ENCODE assay signal across 21 cellular contexts in genomic region chr1:177309884-177310283, GRCh38.
"Had no signal": no experiment of that assay in that cellular context is flagged by ENCODE, and none has a peak within 500 bp of the region (broad histone marks: within the 10 kb centered on the region; RNA-seq: fewer than 3 reads in every experiment).

No MANE protein-coding gene starts in this region.

- H3K36me3 ChIP-seq: ascending aorta had no signal

- H3K9me3 ChIP-seq: ascending aorta had no signal

- H3K27ac Mint-ChIP-seq: activated CD4-positive, alpha-beta memory T cell treated with anti-CD3 and anti-CD28 coated beads, Interleukin-2, amount 10 ng/mL, durations not matched to agents 7 days and 5 days; activated CD4-positive, alpha-beta T cell treated with anti-CD3 and anti-CD28 coated beads for 36 hours; activated naive CD4-positive, alpha-beta T cell treated with anti-CD3 and anti-CD28 coated beads, Interleukin-2, amount 50 U/mL, for 24 hours; activated T-cell treated with anti-CD3 and anti-CD28 coated beads, Interleukin-2, amount 50 U/mL, for 72 hours; activated T-helper 2 cell treated with anti-CD3 and anti-CD28 coated beads, Interferon-gamma antibody, Interleukin-2, Interleukin-4, amounts not matched to agents 10 μg/mL and 5 μg/mL and 100 μg/mL, durations not matched to agents 14 hours and 24 hours and 36 hours; T-helper 1 cell treated with Interleukin-12 subunit alpha and Interleukin-12 subunit beta and Interleukin-4 antibody, amounts not matched to agents 30 μg/mL and 1 μg/mL, for 36 hours had no signal

- H3K27ac ChIP-seq: ascending aorta, VCaP had no signal

- H3K4me1 Mint-ChIP-seq: activated CD4-positive, alpha-beta memory T cell treated with anti-CD3 and anti-CD28 coated beads, Interleukin-2, amount 10 ng/mL, durations not matched to agents 7 days and 5 days; activated CD4-positive, alpha-beta T cell treated with anti-CD3 and anti-CD28 coated beads for 36 hours; activated naive CD4-positive, alpha-beta T cell treated with anti-CD3 and anti-CD28 coated beads, Interleukin-2, amount 50 U/mL, for 24 hours had no signal

- DNase-seq: activated CD4-positive, alpha-beta memory T cell treated with anti-CD3 and anti-CD28 coated beads, Interleukin-2, amount 10 ng/mL, durations not matched to agents 7 days and 5 days; activated CD4-positive, alpha-beta T cell treated with anti-CD3 and anti-CD28 coated beads for 36 hours; activated CD4-positive, alpha-beta T cell treated with anti-CD3 and anti-CD28 coated beads, Interleukin-2, amount 50 U/mL, for 1 hour; activated T-cell treated with anti-CD3 and anti-CD28 coated beads for 4 hours; activated T-cell treated with anti-CD3 and anti-CD28 coated beads, Interleukin-2, amount 50 U/mL, for 72 hours; Karpas-422; MM.1S; NCI-H1105; NCI-H1436; NCI-H1694 treated with DMSO at 0.1 percent for 48 hours; NCI-H2029 treated with DMSO at 0.1 percent for 48 hours; NCI-H446; NCI-H524; SHP77 treated with DMSO at 0.1 percent for 48 hours; T-helper 9 cell had no signal

- H3K27me3 ChIP-seq: ascending aorta had no signal

- H3K27me3 Mint-ChIP-seq: activated CD4-positive, alpha-beta memory T cell treated with anti-CD3 and anti-CD28 coated beads, Interleukin-2, amount 10 ng/mL, durations not matched to agents 7 days and 5 days; activated naive CD4-positive, alpha-beta T cell treated with anti-CD3 and anti-CD28 coated beads, Interleukin-2, amount 50 U/mL, for 24 hours had no signal

- H3K9me3 Mint-ChIP-seq: activated CD4-positive, alpha-beta memory T cell treated with anti-CD3 and anti-CD28 coated beads, Interleukin-2, amount 10 ng/mL, durations not matched to agents 7 days and 5 days; activated T-helper 2 cell treated with anti-CD3 and anti-CD28 coated beads, Interferon-gamma antibody, Interleukin-2, Interleukin-4, amounts not matched to agents 10 μg/mL and 5 μg/mL and 100 μg/mL, durations not matched to agents 14 hours and 24 hours and 36 hours; brain; T-helper 1 cell treated with Interleukin-12 subunit alpha and Interleukin-12 subunit beta and Interleukin-4 antibody, amounts not matched to agents 30 μg/mL and 1 μg/mL, for 36 hours had no signal

- H3K4me1 ChIP-seq: ascending aorta had no signal

- ATAC-seq: activated CD4-positive, alpha-beta T cell treated with anti-CD3 and anti-CD28 coated beads for 36 hours; activated T-cell treated with anti-CD3 and anti-CD28 coated beads, Interleukin-2, amount 50 U/mL, for 72 hours had no signal

- H3K4me3 ChIP-seq: ascending aorta had no signal

- H3K36me3 Mint-ChIP-seq: activated naive CD4-positive, alpha-beta T cell treated with anti-CD3 and anti-CD28 coated beads, Interleukin-2, amount 50 U/mL, for 24 hours; brain had no signal

- H3K4me3 Mint-ChIP-seq: activated CD4-positive, alpha-beta memory T cell treated with anti-CD3 and anti-CD28 coated beads, Interleukin-2, amount 10 ng/mL, durations not matched to agents 7 days and 5 days; activated CD4-positive, alpha-beta T cell treated with anti-CD3 and anti-CD28 coated beads for 36 hours; activated naive CD4-positive, alpha-beta T cell treated with anti-CD3 and anti-CD28 coated beads, Interleukin-2, amount 50 U/mL, for 24 hours; activated T-cell treated with anti-CD3 and anti-CD28 coated beads, Interleukin-2, amount 50 U/mL, for 72 hours; T-helper 1 cell treated with Interleukin-12 subunit alpha and Interleukin-12 subunit beta and Interleukin-4 antibody, amounts not matched to agents 30 μg/mL and 1 μg/mL, for 36 hours had no signal
